Comparison of ENCODE assay signal across 8 cellular contexts in genomic region chr1:181088079-181089016, GRCh38. TPM values are rescaled to one million over a fixed set of nuclear protein-coding genes. Genes with fewer than 3 reads are reported as not detected.
DNase-seq lines count a peak whose midpoint lies in the region; ATAC-seq and TF ChIP-seq lines count a peak whose summit lies in the region.

TSS of gene IER5 (plus strand) at chr1:181088700. CDS start at chr1:181088903, 203 bp downstream.

- H3K36me3 Mint-ChIP-seq in T-cell = peaks cover 15% of the 10 kb centered on the region

- POLR2A ChIA-PET in T-cell (lab: Charles Lee) = interaction anchor here (0.5 to 5.4 kb wide), 4 partner anchors 12 to 1958 kb away, joined by 4 to 147 read pairs (median 15); no protein-coding TSS in a partner anchor

- H3K4me1 Mint-ChIP-seq in T-cell = peaks cover 48 to 56% (median 51%) of the 10 kb centered on the region in 3 donors

- peak within 1 kb of the TSS; percentile 14 for H4K12ac ChIP-seq in trophoblast cell (ENCODE audit: low read depth, low read length)

- peak within 1 kb of the TSS; percentile 66 for H4K8ac ChIP-seq in trophoblast cell (ENCODE audit: low read depth, low read length)

- TF ChIP-seq CTCF in GM13977 (IDR thresholded peaks at IDR 0.05; ENCODE audit: extremely low read depth, insufficient read depth, missing control alignments) (no peak), cardiac muscle cell (IDR thresholded peaks at IDR 0.05; ENCODE audit: low read depth, low read length) (no peak), transverse colon (IDR thresholded peaks at IDR 0.05) (no peak)

- intact Hi-C loops in transverse colon (cut with DNase I; ENCODE audit: low total_unique reads) = loop anchor here (2.0 to 5.0 kb wide), 4 partner anchors 16 to 66 kb away; partner anchors contain the start of gene STX6

- no peaks in the 10 kb centered on the region for H3K9me3 ChIP-seq in adipocyte (ENCODE audit: control insufficient read depth, low read length)
- H3K9me3 ChIP-seq in cardiac muscle cell (ENCODE audit: low read depth) = no peaks in the 10 kb centered on the region
- H3K9me3 ChIP-seq in trophoblast cell (ENCODE audit: insufficient read depth, low read depth, low read length) = peaks cover 2% of the 10 kb centered on the region
- H3K9me3 ChIP-seq in transverse colon = no peaks in the 10 kb centered on the region

- H3K4me3 ChIP-seq in adipocyte (ENCODE audit: low read length) (peak within 1 kb of the TSS; percentile 97), cardiac muscle cell (peak within 1 kb of the TSS; percentile 50), trophoblast cell (ENCODE audit: low read depth, low read length) (peak within 1 kb of the TSS; percentile 92), transverse colon (peak within 1 kb of the TSS; percentile 48 to 96 (median 94))

- no peak for TF ChIP-seq EP300 in transverse colon (IDR thresholded peaks at IDR 0.05; ENCODE audit: low read depth)

- peak; percentile 94 for DNase-seq in GM13977 (ENCODE audit: low spot score)
- peak; percentile 96 for DNase-seq in NCI-H146 (lab: John Stamatoyannopoulos, UW)
- DNase-seq in T-cell = peak; percentile 83 to 97 (median 89)
- peak; percentile 98 for DNase-seq in adipocyte (ENCODE audit: low read depth)
- DNase-seq in cardiac muscle cell (ENCODE audit: low read depth in 1 of 2, low spot score in 1 of 2) = peak; percentile 95 to 96
- peak; percentile 96 to 98 for DNase-seq in trophoblast cell
- DNase-seq in transverse colon = peak; percentile 99

- peaks cover 12% of the 10 kb centered on the region for H3K79me2 ChIP-seq in trophoblast cell (ENCODE audit: control insufficient read depth, insufficient read depth, low read length, poor library complexity)

- H2BK120ac ChIP-seq in trophoblast cell (ENCODE audit: insufficient read depth, low read length, poor library complexity) = peak within 1 kb of the TSS; percentile 21

- no peaks in the 10 kb centered on the region for H3K27me3 Mint-ChIP-seq in T-cell

- H2BK12ac ChIP-seq in trophoblast cell (ENCODE audit: low read length) = peak within 1 kb of the TSS; percentile 3

- peak within 1 kb of the TSS; percentile 97 for H3K4me2 ChIP-seq in trophoblast cell (ENCODE audit: low read length)

- H3K27ac ChIP-seq in cardiac muscle cell = peak within 1 kb of the TSS; percentile 41
- peak within 1 kb of the TSS; percentile 31 for H3K27ac ChIP-seq in trophoblast cell (ENCODE audit: low read depth, low read length)
- peak within 1 kb of the TSS; percentile 93 to 99 (median 96) for H3K27ac ChIP-seq in transverse colon

- peak within 1 kb of the TSS; percentile 63 for H3K14ac ChIP-seq in trophoblast cell (ENCODE audit: low read length)

- H3K9me3 Mint-ChIP-seq in T-cell = no peaks in the 10 kb centered on the region

- H3K18ac ChIP-seq in trophoblast cell (ENCODE audit: low read length) = peak within 1 kb of the TSS; percentile 40

- no peak within 1 kb of the TSS for H3K23ac ChIP-seq in trophoblast cell (ENCODE audit: low read length)

- H3K4me1 ChIP-seq in adipocyte (ENCODE audit: control insufficient read depth, insufficient read depth, low read length) (peaks cover 37% of the 10 kb centered on the region), cardiac muscle cell (ENCODE audit: low read depth) (peaks cover 5% of the 10 kb centered on the region), trophoblast cell (ENCODE audit: control insufficient read depth in 1 of 2, insufficient read depth in 2 of 2, low read length in 2 of 2) (peaks cover 0 to 2% of the 10 kb centered on the region in 2 experiments), transverse colon (peaks cover 14 to 44% (median 27%) of the 10 kb centered on the region in 4 donors)

- H3K4ac ChIP-seq in trophoblast cell (ENCODE audit: low read depth, low read length) = peak within 1 kb of the TSS; percentile 92

- CTCF ChIA-PET in T-cell (lab: Charles Lee) = interaction anchor here in 1 of 2 donors (1.0 kb wide), 1 partner anchor 55 kb away, joined by 5 read pairs; no protein-coding TSS in a partner anchor

- H3K27ac Mint-ChIP-seq in T-cell = peak within 1 kb of the TSS; percentile 97 to 98

- peak; percentile 100 for TF ChIP-seq POLR2A in transverse colon (IDR thresholded peaks at IDR 0.05)

- peak within 1 kb of the TSS; percentile 61 for H2AFZ ChIP-seq in trophoblast cell (ENCODE audit: insufficient read depth, low read length, poor library complexity)

- ATAC-seq in HG02870 (IDR thresholded peaks at IDR 0.05; ENCODE audit: unreplicated experiment) (peak; percentile 62), T-cell (replicated peaks in 1 of 4) (peak; percentile 73 to 87 (median 82))

- H3K27me3 ChIP-seq in adipocyte (replicated peaks; ENCODE audit: control insufficient read depth, insufficient read depth, low read length) (no peaks in the 10 kb centered on the region), cardiac muscle cell (peaks cover 24% of the 10 kb centered on the region), trophoblast cell (ENCODE audit: insufficient read depth, low read length) (no peaks in the 10 kb centered on the region), transverse colon (no peaks in the 10 kb centered on the region)

- no CpG with 5 or more reads among the region's 76 CpGs for WGBS in trophoblast cell (ENCODE audit: extremely low coverage, insufficient coverage, insufficient read length)
- 8 to 30% methylated on average over 2 to 28 of the region's 76 CpGs for WGBS in transverse colon (ENCODE audit: low coverage in 1 of 2), 2 donors

- H3K4me3 Mint-ChIP-seq in T-cell = peak within 1 kb of the TSS; percentile 89 to 99 (median 96)

- in situ Hi-C loops in GM13977 (cut with MboI; ENCODE audit: low pct_unique_long_range_greater_than_20kb, low sequenced_read_pairs, unreplicated experiment) (no loop called here), transverse colon (cut with MboI; ENCODE audit: low pct_ligation_motif_present in 1 of 4, low pct_unique_long_range_greater_than_20kb in 1 of 4, low sequenced_read_pairs in 3 of 4) (loop anchor here in 2 of 4 donors (10.0 kb wide), 1 partner anchor 56 kb away; no protein-coding TSS in a partner anchor)

- H3K79me1 ChIP-seq in trophoblast cell (ENCODE audit: low read length) = peaks cover 15% of the 10 kb centered on the region

- H4K91ac ChIP-seq in trophoblast cell (ENCODE audit: low read depth, low read length) = peak within 1 kb of the TSS; percentile 70

- H2AK5ac ChIP-seq in trophoblast cell (ENCODE audit: low read length) = no peak within 1 kb of the TSS

- H2BK5ac ChIP-seq in trophoblast cell (ENCODE audit: low read depth, low read length, poor library complexity) = peak within 1 kb of the TSS; percentile 32

- H3K9ac ChIP-seq in adipocyte (ENCODE audit: low read length) = peak within 1 kb of the TSS; percentile 94
- peak within 1 kb of the TSS; percentile 85 for H3K9ac ChIP-seq in trophoblast cell (ENCODE audit: low read length)

- H3K36me3 ChIP-seq in adipocyte (ENCODE audit: control insufficient read depth, insufficient read depth, low read length, severe bottlenecking) = no peaks in the 10 kb centered on the region
- no peaks in the 10 kb centered on the region for H3K36me3 ChIP-seq in cardiac muscle cell
- H3K36me3 ChIP-seq in trophoblast cell (ENCODE audit: control insufficient read depth in 1 of 2, insufficient read depth in 2 of 2, low read length in 2 of 2) = no peaks in the 10 kb centered on the region
- no peaks in the 10 kb centered on the region for H3K36me3 ChIP-seq in transverse colon

RNA-seq across cellular contexts. Expression of gene IER5, which starts in this region (rescaled TPM):
- total RNA-seq in T-cell = 10 to 100 TPM; 26.6 to 85.5 (median 32.2) TPM
- 5.5 and 15.2 TPM in 2 replicates for total RNA-seq in cardiac muscle cell
- 7.8 and 11.8 TPM in 2 replicates for polyA plus RNA-seq in cardiac muscle cell
- 9.0 and 9.8 TPM in 2 replicates for polyA plus RNA-seq in trophoblast cell (2013)
- 10 to 100 TPM; 12.1 to 40.3 (median 16.5) TPM for total RNA-seq in transverse colon

Comparison
In these comparisons a context has a peak if more than half of its experiments do, and no peak if none do; other contexts are left out.
1. Peak in every context shown above with its lines: DNase-seq, ATAC-seq, H3K4me3 ChIP-seq and H3K27ac ChIP-seq.
2. H3K27ac ChIP-seq: peak in every context shown above with its lines; median percentile 96 in transverse colon; 41 in cardiac muscle cell; 31 in trophoblast cell.